In genomic region chr6:63572733-63573139, GRCh38 we compare ENCODE assay signal across 8 cellular contexts. TPM values are rescaled to one million over a fixed set of nuclear protein-coding genes. Genes with fewer than 3 reads are reported as not detected.
DNase-seq lines count a peak whose midpoint lies in the region; ATAC-seq and TF ChIP-seq lines count a peak whose summit lies in the region.

No MANE protein-coding gene starts in this region.

- H3K4me1 ChIP-seq in Peyer's patch (peaks cover 0 to 12% (median 0%) of the 10 kb centered on the region in 4 donors), esophagus (ENCODE audit: control insufficient read depth in 2 of 2, insufficient read depth in 2 of 2, low read length in 1 of 2) (no peaks in the 10 kb centered on the region)

- peaks cover 40% of the 10 kb centered on the region for H3K36me3 Mint-ChIP-seq in CD4-positive, alpha-beta T cell (ENCODE audit: low read depth)

- TF ChIP-seq EP300 in neural cell (conservative IDR thresholded peaks at IDR 0.05; ENCODE audit: poor library complexity, severe bottlenecking), result no peak

- intact Hi-C loops in CD4-positive, alpha-beta T cell (cut with DNase I, micrococcal nuclease), result loop anchor here (1.0 kb wide), 1 partner anchor 63 kb away; the partner anchor contains the start of gene PHF3 (in 2 of the 2)

- H3K27ac ChIP-seq in CD4-positive, alpha-beta T cell (ENCODE audit: low read depth, low read length), result peak overlapping the region; percentile 96
- H3K27ac ChIP-seq in Peyer's patch (peak overlapping the region; percentile 94 to 100 (median 100)), esophagus (ENCODE audit: low read depth in 2 of 2, low read length in 1 of 2) (peak overlapping the region; percentile 99 to 100), neural cell (ENCODE audit: low read length) (peak overlapping the region; percentile 98)

- CTCF ChIA-PET in CD4-positive, alpha-beta T cell (lab: Charles Lee), result interaction anchor here (2.3 kb wide), 1 partner anchor 26 kb away, joined by 13 read pairs; no protein-coding TSS in a partner anchor

- H3K9ac ChIP-seq in neural cell (ENCODE audit: low read length), result peak overlapping the region; percentile 99

- no peaks in the 10 kb centered on the region for H3K9me3 ChIP-seq in CD4-positive, alpha-beta T cell (ENCODE audit: control insufficient read depth, low read length)
- H3K9me3 ChIP-seq in Peyer's patch (no peaks in the 10 kb centered on the region), esophagus (ENCODE audit: control insufficient read depth in 2 of 2, insufficient read depth in 1 of 2, low read depth in 1 of 2, low read length in 1 of 2) (no peaks in the 10 kb centered on the region), neural cell (ENCODE audit: low read length) (no peaks in the 10 kb centered on the region)

- H3F3A ChIP-seq in neural cell (ENCODE audit: insufficient read depth, low read length, poor library complexity, severe bottlenecking), result peaks cover 6% of the 10 kb centered on the region

- no peak for TF ChIP-seq RAD21 in neural cell (conservative IDR thresholded peaks at IDR 0.05)

- no peak for DNase-seq in CD4-positive, alpha-beta T cell
- DNase-seq in Peyer's patch, result no peak
- no peak for DNase-seq in NCI-H510A treated with DMSO at 0.1 percent for 48 hours (lab: John Stamatoyannopoulos, UW)
- no peak for DNase-seq in NCI-H2081 (lab: John Stamatoyannopoulos, UW)
- no peak for DNase-seq in dedifferentiated amniotic fluid mesenchymal stem cell (ENCODE audit: extremely low spot score)

- H2AFZ ChIP-seq in neural cell (ENCODE audit: low read depth, low read length), result peak overlapping the region; percentile 40

- POLR2A ChIA-PET in CD4-positive, alpha-beta T cell (lab: Charles Lee), result interaction anchor here (1.3 to 2.6 kb wide), 2 partner anchors 63 to 73 kb away, joined by 3 to 107 read pairs; partner anchors contain the start of gene PHF3

- H3K9me2 ChIP-seq in neural cell (ENCODE audit: insufficient read depth, low read length), result no peaks in the 10 kb centered on the region

- TF ChIP-seq POLR2A in Peyer's patch (IDR thresholded peaks at IDR 0.05), result no peak

- H3K4me1 Mint-ChIP-seq in CD4-positive, alpha-beta T cell (ENCODE audit: low read depth), result peaks cover 48% of the 10 kb centered on the region

- no peak for TF ChIP-seq CTCF in CD4-positive, alpha-beta T cell (IDR thresholded peaks at IDR 0.05)
- TF ChIP-seq CTCF in Peyer's patch (IDR thresholded peaks at IDR 0.05), result no peak
- TF ChIP-seq CTCF in neural cell (IDR thresholded peaks at IDR 0.05; ENCODE audit: poor library complexity, severe bottlenecking), result no peak

- H3K79me2 ChIP-seq in neural cell (replicated peaks; ENCODE audit: insufficient read depth, low read length), result peaks cover 49% of the 10 kb centered on the region

- H4K20me1 ChIP-seq in neural cell (ENCODE audit: insufficient read depth), result peaks cover 20% of the 10 kb centered on the region

- no peak overlapping the region for H3K4me2 ChIP-seq in neural cell (ENCODE audit: low read length)

- WGBS in esophagus, 2 donors, result 0% methylated on average over 47 to 51 of the region's 51 CpGs

- no peak for ATAC-seq in CD4-positive, alpha-beta T cell (ENCODE audit: poor library complexity)
- ATAC-seq in GM21528 (IDR thresholded peaks at IDR 0.05; ENCODE audit: low FRiP score, unreplicated experiment), result peak; percentile 7

- peak overlapping the region; percentile 96 for H3K4me3 Mint-ChIP-seq in CD4-positive, alpha-beta T cell

- peak overlapping the region; percentile 70 to 99 (median 86) for H3K4me3 ChIP-seq in Peyer's patch
- H3K4me3 ChIP-seq in esophagus (ENCODE audit: low read depth in 1 of 2, low read length in 2 of 2), result peak overlapping the region; percentile 94 to 99
- peak overlapping the region; percentile 92 for H3K4me3 ChIP-seq in neural cell (ENCODE audit: low read length)

- peaks cover 0 to 15% (median 0%) of the 10 kb centered on the region in 3 donors for H3K36me3 ChIP-seq in Peyer's patch
- no peaks in the 10 kb centered on the region for H3K36me3 ChIP-seq in esophagus (ENCODE audit: control insufficient read depth in 2 of 2, insufficient read depth in 2 of 2, low read length in 1 of 2)
- H3K36me3 ChIP-seq in neural cell (ENCODE audit: insufficient read depth, low read length), result peaks cover 8% of the 10 kb centered on the region

- peak overlapping the region; percentile 91 for H3K27ac Mint-ChIP-seq in CD4-positive, alpha-beta T cell

- no peaks in the 10 kb centered on the region for H3K27me3 ChIP-seq in CD4-positive, alpha-beta T cell (ENCODE audit: control insufficient read depth, insufficient read depth, low read length)
- no peaks in the 10 kb centered on the region for H3K27me3 ChIP-seq in Peyer's patch
- no peaks in the 10 kb centered on the region for H3K27me3 ChIP-seq in esophagus (ENCODE audit: control insufficient read depth in 1 of 2, insufficient read depth in 2 of 2, low read length in 2 of 2)
- no peaks in the 10 kb centered on the region for H3K27me3 ChIP-seq in neural cell (ENCODE audit: insufficient read depth, low read depth, low read length)

- H3K9me3 Mint-ChIP-seq in CD4-positive, alpha-beta T cell, result no peaks in the 10 kb centered on the region

- H3K27me3 Mint-ChIP-seq in CD4-positive, alpha-beta T cell, result no peaks in the 10 kb centered on the region

TF ChIP-seq in neural cell, 6 proteins besides CTCF, POLR2A, EP300 and RAD21:
- no peak for TF ChIP-seq POLR2AphosphoS5 (IDR thresholded peaks at IDR 0.05)
- TF ChIP-seq TAF1 (IDR thresholded peaks at IDR 0.05; ENCODE audit: low read depth), result no peak
- no peak for TF ChIP-seq REST (IDR thresholded peaks at IDR 0.05; ENCODE audit: borderline replicate concordance)
- no peak for TF ChIP-seq EZH2 (IDR thresholded peaks at IDR 0.05; ENCODE audit: borderline replicate concordance, insufficient read depth, low read length, poor library complexity, severe bottlenecking)
- TF ChIP-seq SMC3 (conservative IDR thresholded peaks at IDR 0.05; ENCODE audit: poor library complexity), result no peak
- TF ChIP-seq MXI1 (conservative IDR thresholded peaks at IDR 0.05; ENCODE audit: poor library complexity, severe bottlenecking), result no peak
TF ChIP-seq in neural cell: peak in this region for 0.

RNA-seq across cellular contexts. Expression of gene PTP4A1, which starts 0.5 kb away (rescaled TPM):
- total RNA-seq in CD4-positive, alpha-beta T cell, result 100 to 1,000 TPM; 254 to 258 TPM
- 10 to 100 TPM; 23.1 to 40.5 (median 34.9) TPM for total RNA-seq in Peyer's patch
- polyA plus RNA-seq in esophagus, result 10 to 100 TPM; 16.0 to 30.9 TPM
- polyA plus RNA-seq in neural cell, result 51.5 and 57.6 TPM in 2 replicates
- polyA minus RNA-seq in neural cell, result 98.4 and 136 TPM in 2 replicates

Comparison
In these comparisons a context has a peak if more than half of its experiments do, and no peak if none do; other contexts are left out.
1. RNA of gene PTP4A1, which starts 0.5 kb away (total RNA-seq): 254 to 258 TPM in CD4-positive, alpha-beta T cell; 23.1 to 40.5 TPM in Peyer's patch; every median in the first group is over 4 times any median in the second.
2. Peak in every context shown above with its lines, with median percentiles within 50 percentile points of each other: H3K27ac ChIP-seq and H3K4me3 ChIP-seq.